Comparison of ENCODE assay signal across 11 cellular contexts in genomic region chr1:243475966-243476365, GRCh38.
DNase-seq lines count a peak whose midpoint lies in the region; ATAC-seq, FAIRE-seq and TF ChIP-seq lines count a peak whose summit lies in the region.
"Had no signal": no experiment of that assay in that cellular context is flagged by ENCODE, and none has a peak within 500 bp of the region (broad histone marks: within the 10 kb centered on the region; RNA-seq: fewer than 3 reads in every experiment).

No MANE protein-coding gene starts in this region.

- H3K4me1 ChIP-seq in HepG2 (ENCODE audit: insufficient read depth, low read length): no peaks in the 10 kb centered on the region
- peaks cover 0 to 4% (median 0%) of the 10 kb centered on the region in 4 donors for H3K4me1 ChIP-seq in right lobe of liver

- TF ChIP-seq EP300 in HepG2 (IDR thresholded peaks at IDR 0.05; ENCODE audit: low read depth in 2 of 2, low read length in 2 of 2): no peak
- TF ChIP-seq EP300 in HepG2 (CRISPR knock-in tag; IDR thresholded peaks at IDR 0.05; ENCODE audit: borderline replicate concordance): no peak

- no peak for DNase-seq in HepG2 (ENCODE audit: low spot score)
- no peak for DNase-seq in right lobe of liver
- DNase-seq in hepatic stellate cell (ENCODE audit: low spot score): peak; percentile 83
- DNase-seq in urothelium cell line (ENCODE audit: low spot score): peak; percentile 28
- no peak for DNase-seq in NAMALWA (ENCODE audit: low spot score)
- DNase-seq in ureter (ENCODE audit: low spot score): no peak
- DNase-seq in SW480 (ENCODE audit: low spot score): no peak
- DNase-seq: activated naive CD8-positive, alpha-beta T cell treated with anti-CD3 and anti-CD28 coated beads for 36 hours; MM.1S had no signal

- POLR2A ChIA-PET in HepG2 (lab: Yijun Ruan, JAX): no interaction called here

- 92% methylated on average over 7 of the region's 7 CpGs for WGBS in HepG2 (ENCODE audit: low lambda C conversion rate)
- WGBS in right lobe of liver (ENCODE audit: insufficient coverage, low coverage, low lambda C conversion rate, missing lambda C conversion rate): 69% methylated on average over 7 of the region's 7 CpGs

- intact Hi-C loops in HepG2 (cut with micrococcal nuclease; ENCODE audit: unreplicated experiment) (no loop called here), right lobe of liver (cut with DNase I) (no loop called here)

- TF ChIP-seq POLR2A in HepG2 (IDR thresholded peaks at IDR 0.05; ENCODE audit: insufficient read depth in 1 of 2, low read depth in 2 of 2, low read length in 2 of 2) (no peak), right lobe of liver (IDR thresholded peaks at IDR 0.05) (no peak)

- H3K9ac ChIP-seq in HepG2 (ENCODE audit: insufficient read depth, low read depth, low read length): no peak overlapping the region

- no peak overlapping the region for H2AFZ ChIP-seq in HepG2 (ENCODE audit: low read length)

- no peaks in the 10 kb centered on the region for H3K27me3 ChIP-seq in HepG2 (ENCODE audit: control insufficient read depth in 1 of 2, insufficient read depth in 2 of 2, low read length in 2 of 2)
- no peaks in the 10 kb centered on the region for H3K27me3 ChIP-seq in right lobe of liver
- H3K27me3 ChIP-seq: gastroesophageal sphincter had no signal

- no peak overlapping the region for H3K27ac ChIP-seq in HepG2 (ENCODE audit: extremely low read length, insufficient read depth, low read length)
- no peak overlapping the region for H3K27ac ChIP-seq in right lobe of liver
- H3K27ac ChIP-seq: gastroesophageal sphincter had no signal

- ATAC-seq in HepG2: no peak
- ATAC-seq in right lobe of liver: no peak
- ATAC-seq in SK-N-SH treated with all-trans-retinoic acid at 6 μM for 48 hours: peak; percentile 34; the same call in 1 of the 3 replicates
- ATAC-seq: gastroesophageal sphincter had no signal

- BruUV-seq in HepG2 (replicated peaks; lab: Mats Ljungman, UMichigan): no TSS peak

- CTCF ChIA-PET in HepG2 (lab: Yijun Ruan, JAX; ENCODE audit: low intra/inter-chr PET ratio, low total read pairs): no interaction called here

- H3K9me3 ChIP-seq in HepG2 (ENCODE audit: low read length) (no peaks in the 10 kb centered on the region), right lobe of liver (no peaks in the 10 kb centered on the region)
- H3K9me3 ChIP-seq: gastroesophageal sphincter had no signal

- H4K20me1 ChIP-seq in HepG2 (ENCODE audit: insufficient read depth, low read length): no peaks in the 10 kb centered on the region

- no peaks in the 10 kb centered on the region for H3K36me3 ChIP-seq in HepG2 (replicated peaks in 1 of 2; ENCODE audit: control insufficient read depth in 1 of 2, insufficient read depth in 2 of 2, low read length in 2 of 2)
- no peaks in the 10 kb centered on the region for H3K36me3 ChIP-seq in right lobe of liver
- H3K36me3 ChIP-seq: gastroesophageal sphincter had no signal

- in situ Hi-C loops in HepG2 (cut with HindIII; ENCODE audit: extremely low pct_ligation_motif_present, low pct_unique_long_range_greater_than_20kb): no loop called here

- TF ChIP-seq RAD21 in HepG2 (CRISPR knock-in tag; IDR thresholded peaks at IDR 0.05): no peak

- H3K4me3 ChIP-seq in HepG2 (replicated peaks in 1 of 3; ENCODE audit: insufficient read depth in 1 of 3, low read depth in 2 of 3, low read length in 3 of 3) (no peak overlapping the region), right lobe of liver (no peak overlapping the region)
- H3K4me3 ChIP-seq: gastroesophageal sphincter had no signal

- FAIRE-seq in HepG2 (lab: Jason Lieb, UNC) (no peak), urothelium cell line (lab: Jason Lieb, UNC) (no peak)

- H3K4me2 ChIP-seq in HepG2 (ENCODE audit: low read depth, low read length): no peak overlapping the region

- TF ChIP-seq CTCF in HepG2 (CRISPR knock-in tag; IDR thresholded peaks at IDR 0.05) (peak; percentile 34; the same call in 1 of the 2 replicates), right lobe of liver (IDR thresholded peaks at IDR 0.05) (peak in 1 of 4 donors; percentile 15)

- no peaks in the 10 kb centered on the region for H3K79me2 ChIP-seq in HepG2 (ENCODE audit: insufficient read depth, low read length)

TF ChIP-seq in HepG2, 621 proteins besides CTCF, POLR2A, EP300 and RAD21:
- TF ChIP-seq, protein P1, sequence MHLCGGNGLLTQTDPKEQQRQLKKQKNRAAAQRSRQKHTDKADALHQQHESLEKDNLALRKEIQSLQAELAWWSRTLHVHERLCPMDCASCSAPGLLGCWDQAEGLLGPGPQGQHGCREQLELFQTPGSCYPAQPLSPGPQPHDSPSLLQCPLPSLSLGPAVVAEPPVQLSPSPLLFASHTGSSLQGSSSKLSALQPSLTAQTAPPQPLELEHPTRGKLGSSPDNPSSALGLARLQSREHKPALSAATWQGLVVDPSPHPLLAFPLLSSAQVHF (CRISPR knock-in tag; IDR thresholded peaks at IDR 0.05): no peak
- TF ChIP-seq ZNF33B (CRISPR knock-in tag; IDR thresholded peaks at IDR 0.05) (no peak), SMC3 (IDR thresholded peaks at IDR 0.05; ENCODE audit: low read length) (peak; percentile 28; the same call in 1 of the 2 replicates), ZSCAN30 (CRISPR knock-in tag; IDR thresholded peaks at IDR 0.05) (no peak), PRMT3 (CRISPR knock-in tag; IDR thresholded peaks at IDR 0.05; ENCODE audit: borderline replicate concordance, low read depth) (no peak), TARDBP (CRISPR knock-in tag; IDR thresholded peaks at IDR 0.05) (no peak), STAG1 (CRISPR knock-in tag; IDR thresholded peaks at IDR 0.05) (peak; percentile 27), DRAP1 (CRISPR knock-in tag; IDR thresholded peaks at IDR 0.05) (no peak), ZNF557 (CRISPR knock-in tag; IDR thresholded peaks at IDR 0.05) (no peak)
- TF ChIP-seq, protein P2, sequence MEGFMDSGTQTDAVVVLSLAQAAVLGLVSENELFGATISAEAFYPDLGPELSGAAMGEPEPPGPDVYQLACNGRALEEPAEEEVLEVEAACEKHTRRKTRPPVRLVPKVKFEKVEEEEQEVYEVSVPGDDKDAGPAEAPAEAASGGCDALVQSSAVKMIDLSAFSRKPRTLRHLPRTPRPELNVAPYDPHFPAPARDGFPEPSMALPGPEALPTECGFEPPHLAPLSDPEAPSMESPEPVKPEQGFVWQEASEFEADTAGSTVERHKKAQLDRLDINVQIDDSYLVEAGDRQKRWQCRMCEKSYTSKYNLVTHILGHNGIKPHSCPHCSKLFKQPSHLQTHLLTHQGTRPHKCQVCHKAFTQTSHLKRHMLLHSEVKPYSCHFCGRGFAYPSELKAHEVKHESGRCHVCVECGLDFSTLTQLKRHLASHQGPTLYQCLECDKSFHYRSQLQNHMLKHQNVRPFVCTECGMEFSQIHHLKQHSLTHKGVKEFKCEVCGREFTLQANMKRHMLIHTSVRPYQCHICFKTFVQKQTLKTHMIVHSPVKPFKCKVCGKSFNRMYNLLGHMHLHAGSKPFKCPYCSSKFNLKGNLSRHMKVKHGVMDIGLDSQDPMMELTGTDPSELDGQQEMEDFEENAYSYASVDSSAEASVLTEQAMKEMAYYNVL (CRISPR knock-in tag; IDR thresholded peaks at IDR 0.05; ENCODE audit: borderline replicate concordance): no peak

TF ChIP-seq in SK-N-SH treated with all-trans-retinoic acid at 6 μM for 48 hours, 23 proteins besides CTCF, POLR2A, EP300 and RAD21 (continues in another document):
- TF ChIP-seq SNAI2 (CRISPR knock-in tag; IDR thresholded peaks at IDR 0.05) (no peak), ZNF8 (CRISPR knock-in tag; IDR thresholded peaks at IDR 0.05) (no peak), ZNF565 (CRISPR knock-in tag; conservative IDR thresholded peaks at IDR 0.05; ENCODE audit: low read depth) (no peak), ISL1 (CRISPR knock-in tag; IDR thresholded peaks at IDR 0.05) (no peak), ZFP30 (CRISPR knock-in tag; IDR thresholded peaks at IDR 0.05) (no peak), PPARA (CRISPR knock-in tag; IDR thresholded peaks at IDR 0.05; ENCODE audit: borderline replicate concordance) (no peak), ZFP3 (CRISPR knock-in tag; IDR thresholded peaks at IDR 0.05) (no peak), TCF4 (CRISPR knock-in tag; IDR thresholded peaks at IDR 0.05; ENCODE audit: borderline replicate concordance) (no peak), RARB (CRISPR knock-in tag; IDR thresholded peaks at IDR 0.05) (no peak), OSR1 (CRISPR knock-in tag; IDR thresholded peaks at IDR 0.05) (no peak), ARNTL (CRISPR knock-in tag; IDR thresholded peaks at IDR 0.05; ENCODE audit: borderline replicate concordance, low read depth) (no peak), ESRRG (CRISPR knock-in tag; IDR thresholded peaks at IDR 0.05) (no peak)
- TF ChIP-seq, protein P3, sequence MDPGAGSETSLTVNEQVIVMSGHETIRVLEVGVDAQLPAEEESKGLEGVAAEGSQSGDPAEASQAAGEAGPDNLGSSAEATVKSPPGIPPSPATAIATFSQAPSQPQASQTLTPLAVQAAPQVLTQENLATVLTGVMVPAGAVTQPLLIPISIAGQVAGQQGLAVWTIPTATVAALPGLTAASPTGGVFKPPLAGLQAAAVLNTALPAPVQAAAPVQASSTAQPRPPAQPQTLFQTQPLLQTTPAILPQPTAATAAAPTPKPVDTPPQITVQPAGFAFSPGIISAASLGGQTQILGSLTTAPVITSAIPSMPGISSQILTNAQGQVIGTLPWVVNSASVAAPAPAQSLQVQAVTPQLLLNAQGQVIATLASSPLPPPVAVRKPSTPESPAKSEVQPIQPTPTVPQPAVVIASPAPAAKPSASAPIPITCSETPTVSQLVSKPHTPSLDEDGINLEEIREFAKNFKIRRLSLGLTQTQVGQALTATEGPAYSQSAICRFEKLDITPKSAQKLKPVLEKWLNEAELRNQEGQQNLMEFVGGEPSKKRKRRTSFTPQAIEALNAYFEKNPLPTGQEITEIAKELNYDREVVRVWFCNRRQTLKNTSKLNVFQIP (CRISPR knock-in tag; IDR thresholded peaks at IDR 0.05; ENCODE audit: borderline replicate concordance, low read depth): no peak
- TF ChIP-seq, protein P4, sequence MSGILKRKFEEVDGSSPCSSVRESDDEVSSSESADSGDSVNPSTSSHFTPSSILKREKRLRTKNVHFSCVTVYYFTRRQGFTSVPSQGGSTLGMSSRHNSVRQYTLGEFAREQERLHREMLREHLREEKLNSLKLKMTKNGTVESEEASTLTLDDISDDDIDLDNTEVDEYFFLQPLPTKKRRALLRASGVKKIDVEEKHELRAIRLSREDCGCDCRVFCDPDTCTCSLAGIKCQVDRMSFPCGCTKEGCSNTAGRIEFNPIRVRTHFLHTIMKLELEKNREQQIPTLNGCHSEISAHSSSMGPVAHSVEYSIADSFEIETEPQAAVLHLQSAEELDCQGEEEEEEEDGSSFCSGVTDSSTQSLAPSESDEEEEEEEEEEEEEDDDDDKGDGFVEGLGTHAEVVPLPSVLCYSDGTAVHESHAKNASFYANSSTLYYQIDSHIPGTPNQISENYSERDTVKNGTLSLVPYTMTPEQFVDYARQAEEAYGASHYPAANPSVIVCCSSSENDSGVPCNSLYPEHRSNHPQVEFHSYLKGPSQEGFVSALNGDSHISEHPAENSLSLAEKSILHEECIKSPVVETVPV (CRISPR knock-in tag; IDR thresholded peaks at IDR 0.05): no peak

Comparison
In these comparisons a context has a peak if more than half of its experiments do, and no peak if none do; other contexts are left out.
1. DNase-seq: peak in hepatic stellate cell (single experiment) and urothelium cell line (single experiment); none in HepG2 (single experiment), right lobe of liver (0 of 3), NAMALWA (single experiment), ureter (single experiment) and SW480 (single experiment).